In the genomic region with DNA sequence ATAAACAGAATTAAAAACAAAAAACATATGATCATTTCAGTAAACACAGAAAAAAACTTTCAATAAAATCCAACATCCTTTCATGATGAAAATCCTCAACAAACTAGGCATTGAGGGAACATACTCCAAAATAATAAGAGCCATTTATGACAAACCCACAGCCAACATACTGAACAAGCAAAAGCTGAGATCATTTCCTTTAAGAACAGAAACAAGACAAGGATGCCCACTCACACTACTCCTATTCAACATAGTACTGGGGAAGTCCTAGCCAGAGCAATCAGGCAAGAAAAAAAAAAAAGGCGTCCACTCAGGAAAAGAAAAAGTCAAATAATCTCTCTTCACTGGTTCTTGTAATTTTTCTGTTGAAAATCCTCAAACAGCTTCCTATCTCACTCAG, we compare ENCODE assay signal across 1 cellular context.
TF ChIP-seq lines count a peak whose summit lies in the region.

No MANE protein-coding gene starts in this region.

TF ChIP-seq in K562, 482 proteins besides CTCF, POLR2A, EP300 and RAD21 (continued from another document):
- TF ChIP-seq SUPT5H (IDR thresholded peaks at IDR 0.05) (peak; percentile 44; the same call in 1 of the 2 replicates), POLR2B (IDR thresholded peaks at IDR 0.05; ENCODE audit: low read depth, partially characterized antibody) (peak; percentile 46), RERE (CRISPR knock-in tag; IDR thresholded peaks at IDR 0.05; ENCODE audit: borderline replicate concordance) (no peak)
TF ChIP-seq in K562: peak in this region for 2.
